ENCODE assay signal across 16 cellular contexts in the genomic region with DNA sequence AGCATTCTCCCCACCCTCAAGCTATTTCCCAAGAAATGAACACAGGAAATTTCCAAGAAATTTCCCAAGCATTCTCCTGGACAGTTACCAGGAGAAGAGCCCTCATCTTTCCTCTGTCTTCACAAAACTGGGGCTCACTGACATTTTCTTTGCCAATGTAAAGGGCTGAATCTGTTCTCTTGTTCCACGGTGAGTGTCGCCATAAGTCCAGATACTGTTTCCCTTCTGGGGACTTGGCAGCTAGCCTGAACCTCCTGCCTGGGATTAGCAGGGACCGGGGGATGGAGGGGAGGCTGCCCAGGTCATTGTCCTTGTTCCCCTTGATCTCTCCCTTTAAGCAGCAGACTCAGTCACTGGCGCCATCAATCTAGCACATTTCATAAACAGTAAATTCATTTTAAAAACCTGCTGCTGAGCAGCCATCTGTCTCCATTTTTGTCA.
A peak's percentile ranks its signal among the peaks of the same experiment; 100 is the strongest.
DNase-seq lines count a peak whose midpoint lies in the region; ATAC-seq and TF ChIP-seq lines count a peak whose summit lies in the region.
"Had no signal": no experiment of that assay in that cellular context is flagged by ENCODE, and none has a peak within 500 bp of the region (broad histone marks: within the 10 kb centered on the region; RNA-seq: fewer than 3 reads in every experiment).

No MANE protein-coding gene starts in this region.

- intact Hi-C loops in ovary (cut with DNase I), result no loop called here

- H3K4me3 ChIP-seq in fibroblast of mammary gland (ENCODE audit: control insufficient read depth, low read depth, low read length) (no peak overlapping the region), ovary (no peak overlapping the region)
- H3K4me3 ChIP-seq: pancreas, Peyer's patch had no signal

- peaks cover 13% of the 10 kb centered on the region for H3K27me3 Mint-ChIP-seq in type B pancreatic cell

- no peak for ATAC-seq in HG03280 (IDR thresholded peaks at IDR 0.05; ENCODE audit: unreplicated experiment)
- ATAC-seq: effector memory CD8-positive, alpha-beta T cell; stimulated activated naive CD8-positive, alpha-beta T cell treated with anti-CD3 and anti-CD28 coated beads, Interleukin-15, Interleukin-2, amounts not matched to agents 100 U/mL and 50 U/mL, for 24 hours had no signal

- H3K36me3 Mint-ChIP-seq in type B pancreatic cell, result no peaks in the 10 kb centered on the region

- H3K27ac Mint-ChIP-seq in type B pancreatic cell, result no peak overlapping the region
- H3K27ac Mint-ChIP-seq: effector memory CD8-positive, alpha-beta T cell had no signal

- TF ChIP-seq CTCF in fibroblast of mammary gland (conservative IDR thresholded peaks at IDR 0.05; ENCODE audit: control insufficient read depth, insufficient read depth, low read depth, low read length), result peak; percentile 25
- TF ChIP-seq CTCF in ovary (IDR thresholded peaks at IDR 0.05), result no peak
- TF ChIP-seq CTCF in type B pancreatic cell (conservative IDR thresholded peaks at IDR 0.05), result no peak

- H3K4me1 ChIP-seq in ovary (ENCODE audit: insufficient read depth), result peaks cover 7% of the 10 kb centered on the region
- H3K4me1 ChIP-seq: pancreas, Peyer's patch had no signal

- no peaks in the 10 kb centered on the region for H3K27me3 ChIP-seq in ovary
- H3K27me3 ChIP-seq: pancreas, Peyer's patch had no signal

- peak; percentile 5 for DNase-seq in Daoy (ENCODE audit: low read depth)
- DNase-seq in NCI-H69 (lab: John Stamatoyannopoulos, UW), result peak; percentile 84
- peak; percentile 44 for DNase-seq in fibroblast of mammary gland (ENCODE audit: low read depth)
- DNase-seq in ovary, result peak; percentile 29 to 61 (median 52)
- DNase-seq in 8988T, result no peak
- no peak for DNase-seq in NCI-H1105 treated with DMSO at 0.1 percent for 48 hours (lab: John Stamatoyannopoulos, UW)
- DNase-seq in type B pancreatic cell (ENCODE audit: extremely low spot score, unreplicated experiment), result no peak
- DNase-seq: amniotic stem cell; effector memory CD8-positive, alpha-beta T cell; mesendoderm; NCI-H2227 treated with DMSO at 0.1 percent for 48 hours; pancreas; Peyer's patch; stimulated activated CD4-positive, alpha-beta T cell treated with anti-CD3 and anti-CD28 coated beads, Interleukin-4, amount 100 ng/mL, for 24 hours; stimulated activated naive CD8-positive, alpha-beta T cell treated with anti-CD3 and anti-CD28 coated beads, Interleukin-15, Interleukin-2, amounts not matched to agents 100 U/mL and 50 U/mL, for 24 hours had no signal

- no peak for TF ChIP-seq POLR2A in ovary (IDR thresholded peaks at IDR 0.05)

- no peak overlapping the region for H3K4me3 Mint-ChIP-seq in type B pancreatic cell
- H3K4me3 Mint-ChIP-seq: effector memory CD8-positive, alpha-beta T cell had no signal

- H3K4me1 Mint-ChIP-seq in type B pancreatic cell (ENCODE audit: unreplicated experiment), result peaks cover 7% of the 10 kb centered on the region

- H3K36me3 ChIP-seq in ovary, result no peaks in the 10 kb centered on the region
- H3K36me3 ChIP-seq: pancreas, Peyer's patch had no signal

- no peak for TF ChIP-seq EP300 in ovary (IDR thresholded peaks at IDR 0.05)

- 18 to 26% (median 20%) methylated on average over 4 of the region's 4 CpGs for WGBS in ovary, 3 donors

- no peak overlapping the region for H3K27ac ChIP-seq in ovary
- H3K27ac ChIP-seq: pancreas, Peyer's patch had no signal

- H3K9me3 Mint-ChIP-seq in type B pancreatic cell, result no peaks in the 10 kb centered on the region
- H3K9me3 Mint-ChIP-seq: effector memory CD8-positive, alpha-beta T cell had no signal

- no peaks in the 10 kb centered on the region for H3K9me3 ChIP-seq in ovary
- H3K9me3 ChIP-seq: pancreas, Peyer's patch had no signal

Comparison
In these comparisons a context has a peak if more than half of its experiments do, and no peak if none do; other contexts are left out.
1. DNase-seq: peak in Daoy (single experiment), NCI-H69 (single experiment), fibroblast of mammary gland (single experiment) and ovary (5 of 5); none in 8988T (single experiment), NCI-H1105 treated with DMSO at 0.1 percent for 48 hours (single experiment) and type B pancreatic cell (single experiment).